Comparison of ENCODE assay signal across 20 cellular contexts in the genomic region with DNA sequence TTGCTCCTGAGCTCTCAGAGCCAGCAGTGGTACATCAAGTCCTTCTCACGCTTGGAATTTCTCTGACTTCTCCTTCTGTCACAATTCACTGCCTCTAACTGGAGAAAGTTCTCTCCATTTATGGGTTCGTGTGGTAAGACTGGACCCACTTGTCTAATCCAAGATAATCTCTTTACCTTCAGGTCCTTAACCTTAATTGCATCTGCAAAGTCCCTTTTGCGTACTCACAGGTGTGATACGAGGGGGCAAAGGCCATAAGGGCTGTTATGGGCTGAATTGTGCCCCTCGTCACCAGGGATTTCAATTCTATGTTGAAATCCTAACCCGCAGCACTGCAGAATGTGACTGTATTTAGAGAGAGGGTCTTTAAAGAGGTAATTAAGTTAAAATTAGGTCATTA. TPM values are rescaled to one million over a fixed set of nuclear protein-coding genes. Genes with fewer than 3 reads are reported as not detected.
A peak's percentile ranks its signal among the peaks of the same experiment; 100 is the strongest.
DNase-seq lines count a peak whose midpoint lies in the region; ATAC-seq, FAIRE-seq and TF ChIP-seq lines count a peak whose summit lies in the region.
"Had no signal": no experiment of that assay in that cellular context is flagged by ENCODE, and none has a peak within 500 bp of the region (broad histone marks: within the 10 kb centered on the region; RNA-seq: fewer than 3 reads in every experiment).

No MANE protein-coding gene starts in this region.

- no peaks in the 10 kb centered on the region for H4K20me1 ChIP-seq in IMR-90 (ENCODE audit: insufficient read depth, low read length)
- no peaks in the 10 kb centered on the region for H4K20me1 ChIP-seq in H1 (replicated peaks in 1 of 2; ENCODE audit: control insufficient read depth in 1 of 2, insufficient read depth in 2 of 2, low read length in 2 of 2)

- H3K36me3 Mint-ChIP-seq in T-cell: no peaks in the 10 kb centered on the region
- no peaks in the 10 kb centered on the region for H3K36me3 Mint-ChIP-seq in CD8-positive, alpha-beta memory T cell

- H2AK5ac ChIP-seq in IMR-90 (ENCODE audit: low read depth, low read length) (0 out of 2 replicates have a peak overlapping the region, but pooled peaks have one; percentile 18), H1 (ENCODE audit: low read depth, low read length) (no peak overlapping the region)

- H2AFZ ChIP-seq in IMR-90 (replicated peaks; ENCODE audit: low read length, poor library complexity) (no peak overlapping the region), H1 (ENCODE audit: low read length) (peak overlapping the region; percentile 81; the same call in 1 of the 2 replicates)
- H2AFZ ChIP-seq: GM23248 had no signal

- no peak overlapping the region for H3K27ac Mint-ChIP-seq in T-cell
- H3K27ac Mint-ChIP-seq in CD8-positive, alpha-beta memory T cell: no peak overlapping the region
- H3K27ac Mint-ChIP-seq: B cell; CD4-positive, alpha-beta T cell had no signal

- TF ChIP-seq EP300 in H1 (IDR thresholded peaks at IDR 0.05; ENCODE audit: borderline replicate concordance in 1 of 2, low read depth in 2 of 2, low read length in 2 of 2): no peak

- CTCF ChIA-PET in IMR-90 (lab: Yijun Ruan, JAX) (no interaction called here), H1 (lab: Charles Lee; ENCODE audit: partially characterized antibody) (no interaction called here), T-cell (lab: Charles Lee) (no interaction called here)
- CTCF ChIA-PET in CD8-positive, alpha-beta memory T cell (lab: Charles Lee): no interaction called here

- H3K4me1 Mint-ChIP-seq in T-cell: no peaks in the 10 kb centered on the region
- peaks cover 0 to 6% (median 2%) of the 10 kb centered on the region in 3 donors for H3K4me1 Mint-ChIP-seq in CD8-positive, alpha-beta memory T cell
- H3K4me1 Mint-ChIP-seq: B cell had no signal

- POLR2A ChIA-PET in IMR-90 (lab: Charles Lee; ENCODE audit: unreplicated experiment) (no interaction called here), H1 (lab: Charles Lee; ENCODE audit: partially characterized antibody) (no interaction called here), T-cell (lab: Charles Lee) (no interaction called here)
- POLR2A ChIA-PET in CD8-positive, alpha-beta memory T cell (lab: Charles Lee): no interaction called here

- no peak overlapping the region for H2AK9ac ChIP-seq in IMR-90 (replicated peaks; ENCODE audit: low read depth, low read length, poor library complexity)

- no peak overlapping the region for H3K56ac ChIP-seq in IMR-90 (ENCODE audit: extremely low read depth, insufficient read depth, low read length)
- H3K56ac ChIP-seq in H1 (replicated peaks; ENCODE audit: insufficient read length, low read depth, low read length): no peak overlapping the region

- no peak overlapping the region for H2BK20ac ChIP-seq in IMR-90 (ENCODE audit: low read depth, low read length)
- H2BK20ac ChIP-seq in H1 (ENCODE audit: low read length): no peak overlapping the region

- no peaks in the 10 kb centered on the region for H3K9me3 Mint-ChIP-seq in T-cell
- no peaks in the 10 kb centered on the region for H3K9me3 Mint-ChIP-seq in CD8-positive, alpha-beta memory T cell
- H3K9me3 Mint-ChIP-seq: CD4-positive, alpha-beta T cell; H9 had no signal

- H3K27me3 Mint-ChIP-seq in T-cell: peaks cover 0 to 4% of the 10 kb centered on the region in 2 donors
- peaks cover 2 to 12% of the 10 kb centered on the region in 2 donors for H3K27me3 Mint-ChIP-seq in CD8-positive, alpha-beta memory T cell
- H3K27me3 Mint-ChIP-seq: B cell; CD4-positive, alpha-beta T cell had no signal

- H2BK120ac ChIP-seq in IMR-90 (ENCODE audit: low read depth, low read length) (no peak overlapping the region), H1 (replicated peaks; ENCODE audit: low read depth, low read length) (no peak overlapping the region)

- H3K27me3 ChIP-seq in IMR-90 (ENCODE audit: control insufficient read depth, insufficient read depth, low read length): no peaks in the 10 kb centered on the region
- H3K27me3 ChIP-seq in H1 (replicated peaks in 1 of 4; ENCODE audit: control insufficient read depth in 3 of 4, extremely low read depth in 1 of 4, insufficient read depth in 3 of 4, low read length in 3 of 4): peaks cover 0 to 1% (median 0%) of the 10 kb centered on the region in 4 experiments; a peak in 1 of 7 replicates
- H3K27me3 ChIP-seq in small intestine (ENCODE audit: control insufficient read depth in 2 of 2, insufficient read depth in 2 of 2, low read length in 2 of 2): no peaks in the 10 kb centered on the region
- H3K27me3 ChIP-seq in CD8-positive, alpha-beta memory T cell (ENCODE audit: insufficient read depth, low read length, poor library complexity, severe bottlenecking): no peaks in the 10 kb centered on the region

- no peaks in the 10 kb centered on the region for H3K4me1 ChIP-seq in IMR-90 (ENCODE audit: control insufficient read depth, insufficient read depth, low read length)
- peaks cover 0 to 2% (median 0%) of the 10 kb centered on the region in 4 experiments; a peak in 1 of 7 replicates for H3K4me1 ChIP-seq in H1 (replicated peaks in 1 of 4; ENCODE audit: control insufficient read depth in 3 of 4, insufficient read depth in 4 of 4, low read length in 3 of 4)
- no peaks in the 10 kb centered on the region for H3K4me1 ChIP-seq in small intestine (ENCODE audit: control insufficient read depth in 2 of 2, insufficient read depth in 1 of 2, low read depth in 1 of 2, low read length in 1 of 2)
- H3K4me1 ChIP-seq in CD8-positive, alpha-beta memory T cell (ENCODE audit: insufficient read depth, low read length): no peaks in the 10 kb centered on the region

- H3K27ac ChIP-seq in IMR-90 (ENCODE audit: insufficient read depth, low read length): no peak overlapping the region
- no peak overlapping the region for H3K27ac ChIP-seq in H1 (ENCODE audit: low read depth, low read length)
- H3K27ac ChIP-seq in small intestine (ENCODE audit: low read depth in 1 of 2, low read length in 1 of 2): peak overlapping the region in 1 of 2 donors; percentile 69
- no peak overlapping the region for H3K27ac ChIP-seq in CD8-positive, alpha-beta memory T cell (ENCODE audit: low read depth, low read length)
- H3K27ac ChIP-seq: GM23248 had no signal

- H3K4me3 ChIP-seq in IMR-90 (ENCODE audit: insufficient read depth, low read depth, low read length) (no peak overlapping the region), H1 (ENCODE audit: extremely low read depth in 1 of 4, insufficient read depth in 2 of 4, low read depth in 3 of 4, low read length in 4 of 4) (no peak overlapping the region), small intestine (ENCODE audit: low read depth in 1 of 2, low read length in 2 of 2) (no peak overlapping the region)
- no peak overlapping the region for H3K4me3 ChIP-seq in CD8-positive, alpha-beta memory T cell (ENCODE audit: low read length)
- H3K4me3 ChIP-seq: GM23248 had no signal

- TF ChIP-seq POLR2A in IMR-90 (IDR thresholded peaks at IDR 0.05; ENCODE audit: low read depth, low read length) (no peak), H1 (IDR thresholded peaks at IDR 0.05; ENCODE audit: control extremely low read depth in 1 of 2, low read depth in 2 of 2, low read length in 2 of 2) (no peak)

- intact Hi-C loops in IMR-90 (cut with micrococcal nuclease): no loop called here

- H4K5ac ChIP-seq in IMR-90 (ENCODE audit: low read depth, low read length): no peak overlapping the region
- no peak overlapping the region for H4K5ac ChIP-seq in H1 (ENCODE audit: insufficient read length, low read depth, low read length)

- H3K4me3 Mint-ChIP-seq in T-cell: no peak overlapping the region
- H3K4me3 Mint-ChIP-seq in CD8-positive, alpha-beta memory T cell: no peak overlapping the region
- H3K4me3 Mint-ChIP-seq: B cell; CD4-positive, alpha-beta T cell; H9 had no signal

- no peak overlapping the region for H2BK12ac ChIP-seq in H1 (ENCODE audit: low read depth, low read length)

- H4K8ac ChIP-seq in IMR-90 (ENCODE audit: low read depth in 2 of 2, low read length in 2 of 2) (no peak overlapping the region), H1 (ENCODE audit: extremely low read depth, insufficient read depth, low read length) (no peak overlapping the region)

- no peaks in the 10 kb centered on the region for H3K9me1 ChIP-seq in IMR-90 (ENCODE audit: insufficient read depth, low read length)

- FAIRE-seq in H1 (lab: Jason Lieb, UNC) (no peak), small intestine (lab: Jason Lieb, UNC) (no peak)
- FAIRE-seq: A204.1, G401.6, GM12891, HepG2, HTR-8/SVneo had no signal

- TF ChIP-seq CTCF in IMR-90 (conservative IDR thresholded peaks at IDR 0.05; ENCODE audit: low read depth, low read length) (no peak), H1 (IDR thresholded peaks at IDR 0.05; ENCODE audit: control extremely low read depth in 1 of 3, insufficient read depth in 1 of 3, low read depth in 1 of 3, low read length in 3 of 3) (no peak)

- no peak overlapping the region for H3K4ac ChIP-seq in IMR-90 (ENCODE audit: low read depth, low read length)
- no peak overlapping the region for H3K4ac ChIP-seq in H1 (replicated peaks; ENCODE audit: insufficient read length, low read depth, low read length)

- H3K14ac ChIP-seq in IMR-90 (replicated peaks; ENCODE audit: low read depth, low read length) (no peak overlapping the region), H1 (ENCODE audit: insufficient read length) (no peak overlapping the region)

- no TSS peak for BruUV-seq in IMR-90 (replicated peaks; lab: Mats Ljungman, UMichigan)

- H2BK15ac ChIP-seq in IMR-90 (ENCODE audit: low read depth, low read length): no peak overlapping the region
- H2BK15ac ChIP-seq in H1 (ENCODE audit: low read length): no peak overlapping the region

- no peak for ATAC-seq in IMR-90 (ENCODE audit: low read depth)
- no peak for ATAC-seq in T-cell (replicated peaks in 1 of 4)
- ATAC-seq: HepG2 had no signal

- WGBS in IMR-90 (ENCODE audit: extremely low coverage in 2 of 2, insufficient read length in 1 of 2), 2 experiments: 79% methylated on average over 2 of the region's 6 CpGs; no CpG with 5 or more reads in 1 of the 2 experiments
- WGBS in H1 (ENCODE audit: extremely low coverage in 1 of 2, insufficient coverage in 1 of 2, insufficient read length in 1 of 2, insufficient replicate concordance in 2 of 2, low coverage in 1 of 2, low lambda C conversion rate in 2 of 2, missing lambda C conversion rate in 1 of 2), 2 experiments: 95% methylated on average over 6 of the region's 6 CpGs; no CpG with 5 or more reads in 1 of the 2 experiments
- WGBS in small intestine, 3 donors: 34 to 75% (median 50%) methylated on average over 6 of the region's 6 CpGs

- H2BK5ac ChIP-seq in IMR-90 (ENCODE audit: low read depth, low read length, poor library complexity, severe bottlenecking) (no peak overlapping the region), H1 (ENCODE audit: low read depth, low read length) (no peak overlapping the region)

- DNase-seq in IMR-90 (no peak), SK-N-DZ (ENCODE audit: low spot score) (peak; percentile 32), H1 (ENCODE audit: low read depth in 1 of 2, low spot score in 2 of 2) (no peak), small intestine (peak; percentile 86), T-cell (no peak)
- DNase-seq in activated CD4-positive, alpha-beta T cell treated with anti-CD3 and anti-CD28 coated beads for 4 hours: no peak
- no peak for DNase-seq in CD8-positive, alpha-beta memory T cell
- DNase-seq: C1 segment of cervical spinal cord; CD4-positive, alpha-beta T cell; DMS153; DMS79 treated with DMSO at 0.1 percent for 48 hours; EL; GM23248; H9 had no signal

- no peak overlapping the region for H4K91ac ChIP-seq in IMR-90 (ENCODE audit: insufficient read depth, low read depth, low read length)
- H4K91ac ChIP-seq in H1 (replicated peaks; ENCODE audit: insufficient read length, low read length): no peak overlapping the region

- TF ChIP-seq RAD21 in IMR-90 (IDR thresholded peaks at IDR 0.05; ENCODE audit: low read length) (no peak), H1 (IDR thresholded peaks at IDR 0.05 in 1 of 2, conservative IDR thresholded peaks at IDR 0.05 in 1 of 2; ENCODE audit: low read depth in 2 of 2, low read length in 2 of 2) (no peak)

- H3K9ac ChIP-seq in IMR-90 (ENCODE audit: low read depth, low read length) (no peak overlapping the region), H1 (replicated peaks in 1 of 4; ENCODE audit: extremely low read depth in 1 of 4, low read depth in 3 of 4, low read length in 3 of 4) (no peak overlapping the region)
- H3K9ac ChIP-seq: GM23248 had no signal

- in situ Hi-C loops in IMR-90 (cut with MboI; ENCODE audit: low sequenced_read_pairs): no loop called here

- H3K36me3 ChIP-seq in IMR-90 (ENCODE audit: control insufficient read depth, insufficient read depth, low read length) (no peaks in the 10 kb centered on the region), H1 (ENCODE audit: control insufficient read depth in 2 of 4, insufficient read depth in 4 of 4, low read length in 3 of 4) (no peaks in the 10 kb centered on the region), small intestine (ENCODE audit: control insufficient read depth in 2 of 2, insufficient read depth in 2 of 2, low read length in 2 of 2) (no peaks in the 10 kb centered on the region)
- H3K36me3 ChIP-seq in CD8-positive, alpha-beta memory T cell (ENCODE audit: insufficient read depth, low read length): no peaks in the 10 kb centered on the region

- dilution Hi-C loops in IMR-90 (cut with HindIII; ENCODE audit: low sequenced_read_pairs, unreplicated experiment): no loop called here

- H3K23ac ChIP-seq in IMR-90 (ENCODE audit: low read depth, low read length): no peak overlapping the region
- no peak overlapping the region for H3K23ac ChIP-seq in H1 (ENCODE audit: insufficient read length)

- no peaks in the 10 kb centered on the region for H3K79me1 ChIP-seq in IMR-90 (ENCODE audit: low read depth in 1 of 2, low read length in 2 of 2)
- no peaks in the 10 kb centered on the region for H3K79me1 ChIP-seq in H1 (ENCODE audit: low read depth, low read length)

- no peaks in the 10 kb centered on the region for H3K9me3 ChIP-seq in IMR-90 (ENCODE audit: control insufficient read depth, insufficient read depth, low read length)
- H3K9me3 ChIP-seq in H1 (ENCODE audit: insufficient read depth in 2 of 2, low read depth in 1 of 2, low read length in 1 of 2): no peaks in the 10 kb centered on the region
- no peaks in the 10 kb centered on the region for H3K9me3 ChIP-seq in small intestine (ENCODE audit: control insufficient read depth, low read depth)
- no peaks in the 10 kb centered on the region for H3K9me3 ChIP-seq in CD8-positive, alpha-beta memory T cell (ENCODE audit: low read length)

- no peaks in the 10 kb centered on the region for H3K79me2 ChIP-seq in H1 (ENCODE audit: control insufficient read depth in 1 of 2, insufficient read depth in 2 of 2, low read length in 2 of 2)

- H3K4me2 ChIP-seq in IMR-90 (ENCODE audit: low read depth, low read length): no peak overlapping the region
- no peak overlapping the region for H3K4me2 ChIP-seq in H1 (ENCODE audit: insufficient read depth in 1 of 2, low read depth in 2 of 2, low read length in 2 of 2)

- H3K23me2 ChIP-seq in H1 (ENCODE audit: low read depth, low read length): no peaks in the 10 kb centered on the region; the same call in 1 of the 2 replicates

- no peak overlapping the region for H3K18ac ChIP-seq in IMR-90 (ENCODE audit: low read depth, low read length)
- no peak overlapping the region for H3K18ac ChIP-seq in H1 (ENCODE audit: extremely low read depth, low read length)

RNA-seq across cellular contexts. Expression of gene TBC1D22B, which starts 27.5 kb away (rescaled TPM):
- 6.6 and 7.5 TPM in 2 replicates for total RNA-seq in IMR-90 (2012; rRNA removed)
- 7.1 and 7.5 TPM in 2 replicates for polyA plus RNA-seq in IMR-90 (2012; rRNA removed)
- 5.0 and 5.7 TPM in 2 replicates for polyA plus RNA-seq in IMR-90 (2012; cell fraction: cytosol; rRNA removed)
- 6.7 and 15.6 TPM in 2 replicates for polyA plus RNA-seq in IMR-90 (2012; cell fraction: nucleus; rRNA removed; ENCODE audit: low replicate concordance)
- 6.9 and 8.9 TPM in 2 replicates for polyA plus RNA-seq in SK-N-DZ (2014; cell fraction: cytosol; rRNA removed)
- 5.2 TPM in 2 replicates for polyA plus RNA-seq in SK-N-DZ (2014; cell fraction: nucleus; rRNA removed)
- total RNA-seq in H1 (2021; fragmentation: NEBNext Ultra II Directional; extraction: Animal tissue kit (Norgen Biotek cat#: 25700)): 16.9 and 17.4 TPM in 2 replicates
- polyA plus RNA-seq in H1 (2011; rRNA removed): 10.1 and 11.6 TPM in 2 replicates
- polyA plus RNA-seq in H1 (2011; cell fraction: cytosol; rRNA removed): 11.1 TPM
- polyA plus RNA-seq in H1 (2011; cell fraction: nucleus; rRNA removed): 12.0 TPM
- polyA plus RNA-seq in H1 (2012, experiment 1 of 2): 13.0 to 15.5 TPM (median 14.5 TPM) in 4 replicates
- 14.1 TPM for polyA plus RNA-seq in H1 (2012, experiment 2 of 2)
- polyA plus RNA-seq in H1 (2013, experiment 1 of 2): 11.6 TPM
- 11.5 TPM for polyA plus RNA-seq in H1 (2013, experiment 2 of 2)
- 8.5 and 11.2 TPM in 2 replicates for polyA minus RNA-seq in H1 (2011; rRNA and poly(A)+ RNA removed)
- 6.6 TPM for polyA minus RNA-seq in H1 (2011; cell fraction: cytosol; rRNA and poly(A)+ RNA removed)
- 11.2 TPM for polyA minus RNA-seq in H1 (2011; cell fraction: nucleus; rRNA and poly(A)+ RNA removed)
- 10 to 100 TPM in 2 of 3 donors, 1 to 10 TPM in 1; 6.9 to 11.2 (median 10.3) TPM for polyA plus RNA-seq in small intestine
- 10 to 100 TPM in 3 of 5 donors, 1 to 10 TPM in 2; 9.5 to 12.6 (median 10.7) TPM for total RNA-seq in T-cell
- 10 to 100 TPM; 14.4 TPM for total RNA-seq in CD8-positive, alpha-beta memory T cell
- 11.2 TPM for polyA plus RNA-seq in CD8-positive, alpha-beta memory T cell

RNA-seq across cellular contexts. Expression of gene TMEM217, which starts 27.8 kb away (rescaled TPM):
- total RNA-seq in IMR-90 (2012; rRNA removed) (1.4 TPM in 2 replicates), T-cell (1 to 10 TPM in 1 of 5 donors, under 1 TPM in 4; 0.22 to 1.3 (median 0.49) TPM)
- polyA plus RNA-seq in IMR-90 (2012; rRNA removed) (2.5 and 3.5 TPM in 2 replicates), H1 (2011; rRNA removed) (0.27 and 1.1 TPM in 2 replicates), small intestine (1 to 10 TPM in 1 of 3 donors, under 1 TPM in 2; 0.78 to 1.6 (median 0.89) TPM)
- polyA plus RNA-seq in IMR-90 (2012; cell fraction: cytosol; rRNA removed): 0.83 and 2.4 TPM in 2 replicates
- 2.2 and 9.6 TPM in 2 replicates for polyA plus RNA-seq in IMR-90 (2012; cell fraction: nucleus; rRNA removed; ENCODE audit: low replicate concordance)
- 0.14 TPM in 1 of 2 replicates, not detected in the other for polyA plus RNA-seq in SK-N-DZ (2014; cell fraction: cytosol; rRNA removed)
- not detected in 2 replicates for polyA plus RNA-seq in SK-N-DZ (2014; cell fraction: nucleus; rRNA removed)
- total RNA-seq in H1 (2021; fragmentation: NEBNext Ultra II Directional; extraction: Animal tissue kit (Norgen Biotek cat#: 25700)): 0.29 and 0.60 TPM in 2 replicates
- polyA plus RNA-seq in H1 (2011; cell fraction: cytosol; rRNA removed): 0.59 TPM
- polyA plus RNA-seq in H1 (2011; cell fraction: nucleus; rRNA removed): 0.37 TPM
- polyA plus RNA-seq in H1 (2012, experiment 1 of 2): 0.39 to 0.76 TPM (median 0.59 TPM) in 4 replicates
- 0.37 TPM for polyA plus RNA-seq in H1 (2012, experiment 2 of 2)
- 1.6 TPM for polyA plus RNA-seq in H1 (2013, experiment 1 of 2)
- 1.2 TPM for polyA plus RNA-seq in H1 (2013, experiment 2 of 2)
- polyA minus RNA-seq in H1 (2011; rRNA and poly(A)+ RNA removed): 0.44 and 0.54 TPM in 2 replicates
- not detected for polyA minus RNA-seq in H1 (2011; cell fraction: cytosol; rRNA and poly(A)+ RNA removed)
- 0.80 TPM for polyA minus RNA-seq in H1 (2011; cell fraction: nucleus; rRNA and poly(A)+ RNA removed)
- 1 to 10 TPM; 4.2 to 6.6 TPM for total RNA-seq in CD8-positive, alpha-beta memory T cell
- 0.44 TPM for polyA plus RNA-seq in CD8-positive, alpha-beta memory T cell

Comparison
In these comparisons a context has a peak if more than half of its experiments do, and no peak if none do; other contexts are left out.
1. DNase-seq: peak in SK-N-DZ (single experiment) and small intestine (single experiment); none in IMR-90 (single experiment), H1 (0 of 2), activated CD4-positive, alpha-beta T cell treated with anti-CD3 and anti-CD28 coated beads for 4 hours (0 of 2), T-cell (0 of 34) and CD8-positive, alpha-beta memory T cell (0 of 5).